In genomic region chr11:66842501-66842895, GRCh38 we compare ENCODE assay signal across 8 cellular contexts. TPM values are rescaled to one million over a fixed set of nuclear protein-coding genes. Genes with fewer than 3 reads are reported as not detected.
DNase-seq lines count a peak whose midpoint lies in the region; ATAC-seq lines count a peak whose summit lies in the region.

No MANE protein-coding gene starts in this region.

- H3K4me2 ChIP-seq in BLaER1 treated with 17β-estradiol and CSF1 and Interleukin-3, amounts not matched to agents 10 nM and 100 nM = peak overlapping the region; percentile 92 to 98 (median 96)

- peak overlapping the region; percentile 95 to 100 (median 99) for H3K9ac ChIP-seq in BLaER1 treated with 17β-estradiol and CSF1 and Interleukin-3, amounts not matched to agents 10 nM and 100 nM
- peak overlapping the region; percentile 98 for H3K9ac ChIP-seq in HUES64 (ENCODE audit: low read depth, low read length)

- 11% methylated on average over 11 of the region's 11 CpGs for WGBS in HUES64

- no peaks in the 10 kb centered on the region for H3K27me3 ChIP-seq in BLaER1 treated with 17β-estradiol and CSF1 and Interleukin-3, amounts not matched to agents 10 nM and 100 nM
- no peaks in the 10 kb centered on the region for H3K27me3 ChIP-seq in HUES64 (ENCODE audit: insufficient read depth, low read length)

- H4K20me1 ChIP-seq in BLaER1 treated with 17β-estradiol and CSF1 and Interleukin-3, amounts not matched to agents 10 nM and 100 nM = peaks cover 31 to 81% (median 51%) of the 10 kb centered on the region in 11 experiments; a peak in 20 of 22 replicates

- no peaks in the 10 kb centered on the region for H3K27me3 Mint-ChIP-seq in central memory CD8-positive, alpha-beta T cell
- no peaks in the 10 kb centered on the region for H3K27me3 Mint-ChIP-seq in naive B cell

- H3K4me3 ChIP-seq in BLaER1 treated with 17β-estradiol and CSF1 and Interleukin-3, amounts not matched to agents 10 nM and 100 nM = peak overlapping the region; percentile 84 to 98 (median 96)
- peak overlapping the region; percentile 98 for H3K4me3 ChIP-seq in HUES64 (ENCODE audit: low read length)

- H3K4me1 ChIP-seq in BLaER1 treated with 17β-estradiol and CSF1 and Interleukin-3, amounts not matched to agents 10 nM and 100 nM = peaks cover 33 to 66% (median 58%) of the 10 kb centered on the region in 10 experiments
- peaks cover 4% of the 10 kb centered on the region; the same call in 1 of the 2 replicates for H3K4me1 ChIP-seq in HUES64 (ENCODE audit: insufficient read depth, low read length)

- ATAC-seq in central memory CD8-positive, alpha-beta T cell (replicated peaks; ENCODE audit: extremely low read depth, poor library complexity, severe bottlenecking) = no peak
- no peak for ATAC-seq in naive B cell (ENCODE audit: low read depth in 2 of 2)
- no peak for ATAC-seq in HG03095 (IDR thresholded peaks at IDR 0.05; ENCODE audit: unreplicated experiment)

- H3K36me3 Mint-ChIP-seq in central memory CD8-positive, alpha-beta T cell (ENCODE audit: insufficient read depth) = peaks cover 30% of the 10 kb centered on the region
- H3K36me3 Mint-ChIP-seq in naive B cell = no peaks in the 10 kb centered on the region

- H3K36me3 ChIP-seq in BLaER1 treated with 17β-estradiol and CSF1 and Interleukin-3, amounts not matched to agents 10 nM and 100 nM = peaks cover 44 to 75% (median 50%) of the 10 kb centered on the region in 11 experiments
- peaks cover 51% of the 10 kb centered on the region for H3K36me3 ChIP-seq in HUES64 (ENCODE audit: insufficient read depth, low read length)

- peak overlapping the region; percentile 98 for H3K27ac Mint-ChIP-seq in central memory CD8-positive, alpha-beta T cell (ENCODE audit: low read depth)
- peak overlapping the region; percentile 87 to 97 (median 95) for H3K27ac Mint-ChIP-seq in naive B cell

- no peaks in the 10 kb centered on the region for H3K9me3 ChIP-seq in BLaER1 treated with 17β-estradiol and CSF1 and Interleukin-3, amounts not matched to agents 10 nM and 100 nM (replicated peaks in 1 of 11)
- no peaks in the 10 kb centered on the region for H3K9me3 ChIP-seq in HUES64 (ENCODE audit: insufficient read depth, low read depth, low read length)

- no peaks in the 10 kb centered on the region for H3K9me3 Mint-ChIP-seq in central memory CD8-positive, alpha-beta T cell
- no peaks in the 10 kb centered on the region for H3K9me3 Mint-ChIP-seq in naive B cell

- no peak for DNase-seq in central memory CD8-positive, alpha-beta T cell (ENCODE audit: low spot score in 2 of 2)
- DNase-seq in naive B cell (no peak), NCI-H1105 (lab: John Stamatoyannopoulos, UW) (no peak), SW 1271 (lab: John Stamatoyannopoulos, UW) (no peak)
- DNase-seq in activated CD4-positive, CD25-positive, alpha-beta regulatory T cell treated with anti-CD3 and anti-CD28 coated beads, Interleukin-2, amount 50 U/mL, for 72 hours = no peak

- peaks cover 49% of the 10 kb centered on the region for H3K4me1 Mint-ChIP-seq in central memory CD8-positive, alpha-beta T cell
- H3K4me1 Mint-ChIP-seq in naive B cell = peaks cover 28 to 58% (median 49%) of the 10 kb centered on the region in 3 donors

- H3K27ac ChIP-seq in BLaER1 treated with 17β-estradiol and CSF1 and Interleukin-3, amounts not matched to agents 10 nM and 100 nM = peak overlapping the region; percentile 96 to 100 (median 99)
- H3K27ac ChIP-seq in HUES64 (ENCODE audit: low read depth, low read length) = peak overlapping the region; percentile 95

- peak overlapping the region; percentile 97 for H3K4me3 Mint-ChIP-seq in central memory CD8-positive, alpha-beta T cell
- H3K4me3 Mint-ChIP-seq in naive B cell = peak overlapping the region; percentile 85 to 96 (median 92)

RNA-seq across cellular contexts. Expression of gene RCE1, which starts 0.7 kb away (rescaled TPM):
- 27.1 TPM for polyA plus RNA-seq in HUES64 (2013, experiment 1 of 2)
- polyA plus RNA-seq in HUES64 (2013, experiment 2 of 2) = 24.0 TPM
- 10 to 100 TPM; 16.3 to 31.9 (median 19.3) TPM for polyA plus RNA-seq in naive B cell (ENCODE audit: low read depth in 6 of 6)

RNA-seq across cellular contexts. Expression of gene LRFN4, which starts 14.4 kb away (rescaled TPM):
- polyA plus RNA-seq in HUES64 (2013, experiment 1 of 2) = 32.4 TPM
- polyA plus RNA-seq in HUES64 (2013, experiment 2 of 2) = 26.4 TPM
- polyA plus RNA-seq in naive B cell (ENCODE audit: low read depth in 6 of 6) = 1 to 10 TPM in 2 of 6 donors, under 1 TPM in 4; 0.19 to 1.7 (median 0.70) TPM
